Comparison of ENCODE assay signal across 14 cellular contexts in the genomic region with DNA sequence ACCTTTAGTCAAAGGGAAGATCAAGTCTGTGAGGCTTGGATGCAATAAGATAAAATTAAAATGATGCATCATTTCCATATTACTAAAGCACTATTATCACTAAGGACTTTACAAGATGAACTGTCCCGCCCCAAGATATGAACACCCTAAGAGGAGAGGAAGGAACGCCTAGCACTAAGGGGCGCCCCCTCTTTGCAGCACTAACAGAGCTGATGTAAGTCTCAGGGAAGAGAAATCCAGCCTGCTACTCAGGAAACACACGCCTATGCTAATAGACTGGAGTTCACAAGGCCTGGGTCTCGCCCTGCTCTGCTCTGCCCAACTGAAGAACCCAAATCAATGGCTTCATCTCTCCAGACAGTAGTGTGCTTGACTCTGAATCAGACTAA. TPM values are rescaled to one million over a fixed set of nuclear protein-coding genes. Genes with fewer than 3 reads are reported as not detected.
DNase-seq lines count a peak whose midpoint lies in the region; ATAC-seq and TF ChIP-seq lines count a peak whose summit lies in the region.
"Had no signal": no experiment of that assay in that cellular context is flagged by ENCODE, and none has a peak within 500 bp of the region (broad histone marks: within the 10 kb centered on the region; RNA-seq: fewer than 3 reads in every experiment).

No MANE protein-coding gene starts in this region.

- H4K8ac ChIP-seq in trophoblast cell (ENCODE audit: low read depth, low read length) = no peak overlapping the region

- peak overlapping the region; percentile 49 for H4K91ac ChIP-seq in trophoblast cell (ENCODE audit: low read depth, low read length)

- H2BK12ac ChIP-seq in trophoblast cell (ENCODE audit: low read length) = peak overlapping the region; percentile 79

- no peak overlapping the region for H3K14ac ChIP-seq in trophoblast cell (ENCODE audit: low read length)

- H3K4me2 ChIP-seq in trophoblast cell (ENCODE audit: low read length) = peak overlapping the region; percentile 2

- peaks cover 26% of the 10 kb centered on the region for H3K36me3 Mint-ChIP-seq in activated CD8-positive, alpha-beta T cell treated with anti-CD3 and anti-CD28 coated beads for 36 hours (ENCODE audit: low read depth)
- peaks cover 7% of the 10 kb centered on the region for H3K36me3 Mint-ChIP-seq in activated CD8-positive, alpha-beta T cell treated with anti-CD3 and anti-CD28 coated beads, Interleukin-2, amount 10 ng/mL, durations not matched to agents 7 days and 5 days (ENCODE audit: low read depth)
- peaks cover 12% of the 10 kb centered on the region for H3K36me3 Mint-ChIP-seq in activated naive CD8-positive, alpha-beta T cell treated with anti-CD3 and anti-CD28 coated beads, Interleukin-2, amount 10 ng/mL, durations not matched to agents 7 days and 5 days
- no peaks in the 10 kb centered on the region for H3K36me3 Mint-ChIP-seq in glutamatergic neuron (ENCODE audit: unreplicated experiment)

- peak overlapping the region; percentile 48 for H2AFZ ChIP-seq in trophoblast cell (ENCODE audit: insufficient read depth, low read length, poor library complexity)

- H3K18ac ChIP-seq in trophoblast cell (ENCODE audit: low read length) = no peak overlapping the region

- H2BK5ac ChIP-seq in trophoblast cell (ENCODE audit: low read depth, low read length, poor library complexity) = no peak overlapping the region

- DNase-seq in activated CD8-positive, alpha-beta T cell treated with anti-CD3 and anti-CD28 coated beads for 36 hours = no peak
- no peak for DNase-seq in activated CD8-positive, alpha-beta T cell treated with anti-CD3 and anti-CD28 coated beads, Interleukin-2, amount 10 ng/mL, durations not matched to agents 7 days and 5 days
- DNase-seq in activated naive CD8-positive, alpha-beta T cell treated with anti-CD3 and anti-CD28 coated beads, Interleukin-2, amount 10 ng/mL, durations not matched to agents 7 days and 5 days = no peak
- DNase-seq in glutamatergic neuron = no peak
- DNase-seq in trophoblast cell = no peak
- DNase-seq in vagina (ENCODE audit: extremely low spot score in 2 of 2) = no peak
- DNase-seq in activated CD4-positive, alpha-beta T cell treated with anti-CD3 and anti-CD28 coated beads, Interleukin-2, amount 50 U/mL, for 48 hours = no peak
- no peak for DNase-seq in NCI-H1417 (lab: John Stamatoyannopoulos, UW)
- DNase-seq: NCI-H345; nucleus accumbens; stimulated activated CD4-positive, alpha-beta T cell treated with anti-CD3 and anti-CD28 coated beads, Interleukin-15, amount 100 ng/mL, for 24 hours; T-helper 17 cell had no signal

- no peak overlapping the region for H3K9ac ChIP-seq in trophoblast cell (ENCODE audit: low read length)

- intact Hi-C loops in activated CD8-positive, alpha-beta T cell treated with anti-CD3 and anti-CD28 coated beads for 36 hours (cut with micrococcal nuclease) = no loop called here
- intact Hi-C loops in vagina (cut with DNase I) = no loop called here

- ATAC-seq in activated CD8-positive, alpha-beta T cell treated with anti-CD3 and anti-CD28 coated beads for 36 hours = peak; percentile 29
- no peak for ATAC-seq in activated CD8-positive, alpha-beta T cell treated with anti-CD3 and anti-CD28 coated beads, Interleukin-2, amount 10 ng/mL, durations not matched to agents 7 days and 5 days
- peak; percentile 22 for ATAC-seq in activated naive CD8-positive, alpha-beta T cell treated with anti-CD3 and anti-CD28 coated beads, Interleukin-2, amount 10 ng/mL, durations not matched to agents 7 days and 5 days (ENCODE audit: low read depth)
- ATAC-seq: T-helper 17 cell had no signal

- no peak overlapping the region for H3K27ac Mint-ChIP-seq in activated CD8-positive, alpha-beta T cell treated with anti-CD3 and anti-CD28 coated beads for 36 hours
- no peak overlapping the region for H3K27ac Mint-ChIP-seq in activated CD8-positive, alpha-beta T cell treated with anti-CD3 and anti-CD28 coated beads, Interleukin-2, amount 10 ng/mL, durations not matched to agents 7 days and 5 days
- H3K27ac Mint-ChIP-seq in activated naive CD8-positive, alpha-beta T cell treated with anti-CD3 and anti-CD28 coated beads, Interleukin-2, amount 10 ng/mL, durations not matched to agents 7 days and 5 days = no peak overlapping the region
- H3K27ac Mint-ChIP-seq in glutamatergic neuron (ENCODE audit: unreplicated experiment) = peak overlapping the region; percentile 22
- H3K27ac Mint-ChIP-seq: activated naive CD4-positive, alpha-beta T cell treated with anti-CD3 and anti-CD28 coated beads, Interleukin-2, amount 50 U/mL, for 24 hours; dendritic cell treated with granulocyte-macrophage colony-stimulating factor and Interleukin-4, amounts not matched to agents 40 ng/mL and 50 ng/mL, for 4 days; T-helper 17 cell had no signal

- WGBS in trophoblast cell (ENCODE audit: extremely low coverage, insufficient coverage, insufficient read length) = no CpG with 5 or more reads among the region's 5 CpGs

- H3K9me3 Mint-ChIP-seq in activated CD8-positive, alpha-beta T cell treated with anti-CD3 and anti-CD28 coated beads for 36 hours = peaks cover 1% of the 10 kb centered on the region
- H3K9me3 Mint-ChIP-seq in activated CD8-positive, alpha-beta T cell treated with anti-CD3 and anti-CD28 coated beads, Interleukin-2, amount 10 ng/mL, durations not matched to agents 7 days and 5 days (ENCODE audit: insufficient read depth) = no peaks in the 10 kb centered on the region
- no peaks in the 10 kb centered on the region for H3K9me3 Mint-ChIP-seq in activated naive CD8-positive, alpha-beta T cell treated with anti-CD3 and anti-CD28 coated beads, Interleukin-2, amount 10 ng/mL, durations not matched to agents 7 days and 5 days
- H3K9me3 Mint-ChIP-seq in glutamatergic neuron (ENCODE audit: unreplicated experiment) = no peaks in the 10 kb centered on the region
- H3K9me3 Mint-ChIP-seq: activated naive CD4-positive, alpha-beta T cell treated with anti-CD3 and anti-CD28 coated beads, Interleukin-2, amount 50 U/mL, for 24 hours had no signal

- H3K4me1 ChIP-seq in trophoblast cell (ENCODE audit: control insufficient read depth in 1 of 2, insufficient read depth in 2 of 2, low read length in 2 of 2) = peaks cover 20 to 27% of the 10 kb centered on the region in 2 experiments
- H3K4me1 ChIP-seq in vagina = peaks cover 15% of the 10 kb centered on the region

- H4K12ac ChIP-seq in trophoblast cell (ENCODE audit: low read depth, low read length) = no peak overlapping the region

- H3K36me3 ChIP-seq in trophoblast cell (ENCODE audit: control insufficient read depth in 1 of 2, insufficient read depth in 2 of 2, low read length in 2 of 2) (no peaks in the 10 kb centered on the region), vagina (no peaks in the 10 kb centered on the region)

- no peaks in the 10 kb centered on the region for H3K27me3 ChIP-seq in trophoblast cell (ENCODE audit: insufficient read depth, low read length)
- H3K27me3 ChIP-seq in vagina = no peaks in the 10 kb centered on the region

- no peaks in the 10 kb centered on the region for H3K27me3 Mint-ChIP-seq in activated CD8-positive, alpha-beta T cell treated with anti-CD3 and anti-CD28 coated beads for 36 hours
- H3K27me3 Mint-ChIP-seq in activated CD8-positive, alpha-beta T cell treated with anti-CD3 and anti-CD28 coated beads, Interleukin-2, amount 10 ng/mL, durations not matched to agents 7 days and 5 days (ENCODE audit: low read depth) = no peaks in the 10 kb centered on the region
- H3K27me3 Mint-ChIP-seq in activated naive CD8-positive, alpha-beta T cell treated with anti-CD3 and anti-CD28 coated beads, Interleukin-2, amount 10 ng/mL, durations not matched to agents 7 days and 5 days = no peaks in the 10 kb centered on the region
- H3K27me3 Mint-ChIP-seq in glutamatergic neuron (ENCODE audit: unreplicated experiment) = peaks cover 2% of the 10 kb centered on the region
- H3K27me3 Mint-ChIP-seq: activated naive CD4-positive, alpha-beta T cell treated with anti-CD3 and anti-CD28 coated beads, Interleukin-2, amount 50 U/mL, for 24 hours; dendritic cell treated with granulocyte-macrophage colony-stimulating factor and Interleukin-4, amounts not matched to agents 40 ng/mL and 50 ng/mL, for 4 days; T-helper 17 cell had no signal

- H3K23ac ChIP-seq in trophoblast cell (ENCODE audit: low read length) = no peak overlapping the region

- H3K9me3 ChIP-seq in trophoblast cell (ENCODE audit: insufficient read depth, low read depth, low read length) (no peaks in the 10 kb centered on the region), vagina (no peaks in the 10 kb centered on the region)

- H3K4me3 Mint-ChIP-seq in activated CD8-positive, alpha-beta T cell treated with anti-CD3 and anti-CD28 coated beads for 36 hours = no peak overlapping the region
- no peak overlapping the region for H3K4me3 Mint-ChIP-seq in activated CD8-positive, alpha-beta T cell treated with anti-CD3 and anti-CD28 coated beads, Interleukin-2, amount 10 ng/mL, durations not matched to agents 7 days and 5 days
- no peak overlapping the region for H3K4me3 Mint-ChIP-seq in activated naive CD8-positive, alpha-beta T cell treated with anti-CD3 and anti-CD28 coated beads, Interleukin-2, amount 10 ng/mL, durations not matched to agents 7 days and 5 days
- H3K4me3 Mint-ChIP-seq in glutamatergic neuron (ENCODE audit: unreplicated experiment) = no peak overlapping the region
- H3K4me3 Mint-ChIP-seq: activated naive CD4-positive, alpha-beta T cell treated with anti-CD3 and anti-CD28 coated beads, Interleukin-2, amount 50 U/mL, for 24 hours; dendritic cell treated with granulocyte-macrophage colony-stimulating factor and Interleukin-4, amounts not matched to agents 40 ng/mL and 50 ng/mL, for 4 days; T-helper 17 cell had no signal

- H3K4ac ChIP-seq in trophoblast cell (ENCODE audit: low read depth, low read length) = no peak overlapping the region

- peaks cover 15% of the 10 kb centered on the region for H3K79me1 ChIP-seq in trophoblast cell (ENCODE audit: low read length)

- CTCF ChIA-PET in activated CD8-positive, alpha-beta T cell treated with anti-CD3 and anti-CD28 coated beads for 36 hours (lab: Charles Lee) = no interaction called here
- CTCF ChIA-PET in activated CD8-positive, alpha-beta T cell treated with anti-CD3 and anti-CD28 coated beads, Interleukin-2, amount 10 ng/mL, durations not matched to agents 7 days and 5 days (lab: Charles Lee) = interaction anchor here (0.9 kb wide), 1 partner anchor 35 kb away, joined by 3 read pairs; no protein-coding TSS in a partner anchor

- H3K4me1 Mint-ChIP-seq in activated CD8-positive, alpha-beta T cell treated with anti-CD3 and anti-CD28 coated beads for 36 hours (ENCODE audit: low read depth) = peaks cover 57% of the 10 kb centered on the region
- peaks cover 22% of the 10 kb centered on the region for H3K4me1 Mint-ChIP-seq in activated CD8-positive, alpha-beta T cell treated with anti-CD3 and anti-CD28 coated beads, Interleukin-2, amount 10 ng/mL, durations not matched to agents 7 days and 5 days (ENCODE audit: low read depth)
- H3K4me1 Mint-ChIP-seq in activated naive CD8-positive, alpha-beta T cell treated with anti-CD3 and anti-CD28 coated beads, Interleukin-2, amount 10 ng/mL, durations not matched to agents 7 days and 5 days = peaks cover 21% of the 10 kb centered on the region
- H3K4me1 Mint-ChIP-seq in glutamatergic neuron (ENCODE audit: low read depth, unreplicated experiment) = peaks cover 46% of the 10 kb centered on the region

- H3K4me3 ChIP-seq in trophoblast cell (ENCODE audit: low read depth, low read length) = no peak overlapping the region
- no peak overlapping the region for H3K4me3 ChIP-seq in vagina

- no peak overlapping the region for H2AK5ac ChIP-seq in trophoblast cell (ENCODE audit: low read length)

- H2BK120ac ChIP-seq in trophoblast cell (ENCODE audit: insufficient read depth, low read length, poor library complexity) = peak overlapping the region; percentile 2

- POLR2A ChIA-PET in activated CD8-positive, alpha-beta T cell treated with anti-CD3 and anti-CD28 coated beads for 36 hours (lab: Charles Lee) = interaction anchor here (1.0 kb wide), 1 partner anchor 13 kb away, joined by 4 read pairs; no protein-coding TSS in a partner anchor
- POLR2A ChIA-PET in activated CD8-positive, alpha-beta T cell treated with anti-CD3 and anti-CD28 coated beads, Interleukin-2, amount 10 ng/mL, durations not matched to agents 7 days and 5 days (lab: Charles Lee) = no interaction called here
- POLR2A ChIA-PET in activated naive CD8-positive, alpha-beta T cell treated with anti-CD3 and anti-CD28 coated beads, Interleukin-2, amount 10 ng/mL, durations not matched to agents 7 days and 5 days (lab: Charles Lee) = no interaction called here

- TF ChIP-seq CTCF in activated CD8-positive, alpha-beta T cell treated with anti-CD3 and anti-CD28 coated beads for 36 hours (IDR thresholded peaks at IDR 0.05) = no peak
- TF ChIP-seq CTCF in glutamatergic neuron (IDR thresholded peaks at IDR 0.05; ENCODE audit: partially characterized antibody, unreplicated experiment) (no peak), vagina (IDR thresholded peaks at IDR 0.05) (no peak)

- H3K27ac ChIP-seq in trophoblast cell (ENCODE audit: low read depth, low read length) (peak overlapping the region; percentile 72), vagina (no peak overlapping the region)

- peaks cover 6% of the 10 kb centered on the region for H3K79me2 ChIP-seq in trophoblast cell (ENCODE audit: control insufficient read depth, insufficient read depth, low read length, poor library complexity)

- TF ChIP-seq POLR2A in vagina (IDR thresholded peaks at IDR 0.05) = no peak

RNA-seq across cellular contexts. Expression of a gene that starts 6.1 kb away (rescaled TPM):
- total RNA-seq in activated CD8-positive, alpha-beta T cell treated with anti-CD3 and anti-CD28 coated beads for 36 hours = 10 to 100 TPM; 23.3 to 25.9 TPM
- 10 to 100 TPM; 12.9 to 19.4 TPM for total RNA-seq in activated CD8-positive, alpha-beta T cell treated with anti-CD3 and anti-CD28 coated beads, Interleukin-2, amount 10 ng/mL, durations not matched to agents 7 days and 5 days
- 10 to 100 TPM; 17.3 to 21.7 TPM for total RNA-seq in activated naive CD8-positive, alpha-beta T cell treated with anti-CD3 and anti-CD28 coated beads, Interleukin-2, amount 10 ng/mL, durations not matched to agents 7 days and 5 days
- 38.7 TPM for total RNA-seq in glutamatergic neuron (ENCODE audit: unreplicated experiment)
- 23.4 and 24.5 TPM in 2 replicates for polyA plus RNA-seq in trophoblast cell (2013)
- 21.1 TPM for total RNA-seq in vagina
